Comparison of ENCODE assay signal across 1 cellular context in genomic region chr6:96522469-96523009, GRCh38.
TF ChIP-seq lines count a peak whose summit lies in the region.

No MANE protein-coding gene starts in this region.

TF ChIP-seq in HEK293, 187 proteins besides CTCF, POLR2A, EP300 and RAD21 (continued from another document):
- TF ChIP-seq ZBTB49 (tag by site-specific recombination; IDR thresholded peaks at IDR 0.05; ENCODE audit: low read depth) = no peak
- no peak for TF ChIP-seq ZNF530 (tag by site-specific recombination; IDR thresholded peaks at IDR 0.05; ENCODE audit: low read depth)
- TF ChIP-seq ZNF280C (tag by site-specific recombination; IDR thresholded peaks at IDR 0.05) = no peak
- TF ChIP-seq ZNF335 (tag by site-specific recombination; conservative IDR thresholded peaks at IDR 0.05) = peak; percentile 92
- no peak for TF ChIP-seq ZNF133 (tag by site-specific recombination; IDR thresholded peaks at IDR 0.05)
- no peak for TF ChIP-seq ZNF623 (tag by site-specific recombination; IDR thresholded peaks at IDR 0.05)
- no peak for TF ChIP-seq BCL6B (tag by site-specific recombination; IDR thresholded peaks at IDR 0.05)
- no peak for TF ChIP-seq FEZF1 (tag by site-specific recombination; IDR thresholded peaks at IDR 0.05)
- no peak for TF ChIP-seq WT1 (tag by site-specific recombination; IDR thresholded peaks at IDR 0.05)
- no peak for TF ChIP-seq ZNF433 (tag by site-specific recombination; IDR thresholded peaks at IDR 0.05; ENCODE audit: low read depth)
- no peak for TF ChIP-seq ZNF76 (tag by site-specific recombination; IDR thresholded peaks at IDR 0.05; ENCODE audit: borderline replicate concordance, low read depth)
- no peak for TF ChIP-seq ZNF157 (tag by site-specific recombination; IDR thresholded peaks at IDR 0.05)
- no peak for TF ChIP-seq KLF7 (tag by site-specific recombination; IDR thresholded peaks at IDR 0.05; ENCODE audit: borderline replicate concordance)
- TF ChIP-seq ZNF37A (tag by site-specific recombination; IDR thresholded peaks at IDR 0.05) = no peak
- no peak for TF ChIP-seq MYNN (tag by site-specific recombination; IDR thresholded peaks at IDR 0.05; ENCODE audit: borderline replicate concordance)
- TF ChIP-seq ZSCAN4 (tag by site-specific recombination; IDR thresholded peaks at IDR 0.05) = no peak
- TF ChIP-seq ZFP41 (tag by site-specific recombination; IDR thresholded peaks at IDR 0.05; ENCODE audit: borderline replicate concordance) = no peak
- TF ChIP-seq ZNF19 (tag by site-specific recombination; IDR thresholded peaks at IDR 0.05; ENCODE audit: low read depth) = no peak
